9 cellular contexts compared by ENCODE assay signal in genomic region chr16:75065149-75065807, GRCh38. TPM values are rescaled to one million over a fixed set of nuclear protein-coding genes. Genes with fewer than 3 reads are reported as not detected.
DNase-seq lines count a peak whose midpoint lies in the region; ATAC-seq and TF ChIP-seq lines count a peak whose summit lies in the region.
"Had no signal": no experiment of that assay in that cellular context is flagged by ENCODE, and none has a peak within 500 bp of the region (broad histone marks: within the 10 kb centered on the region; RNA-seq: fewer than 3 reads in every experiment).

No MANE protein-coding gene starts in this region.

- CTCF ChIA-PET in CD8-positive, alpha-beta T cell (lab: Charles Lee), result interaction anchor here (1.2 to 6.5 kb wide), 3 partner anchors 10 to 46 kb away, joined by 3 to 38 read pairs (median 4); no protein-coding TSS in a partner anchor

- peak overlapping the region; percentile 76 for H3K4me3 Mint-ChIP-seq in CD8-positive, alpha-beta T cell
- H3K4me3 Mint-ChIP-seq in activated naive CD8-positive, alpha-beta T cell treated with anti-CD3 and anti-CD28 coated beads for 36 hours, result peak overlapping the region; percentile 58

- no peaks in the 10 kb centered on the region for H3K9me3 ChIP-seq in CD8-positive, alpha-beta T cell (ENCODE audit: low read length)
- no peaks in the 10 kb centered on the region for H3K9me3 ChIP-seq in prostate gland

- POLR2A ChIA-PET in CD8-positive, alpha-beta T cell (lab: Charles Lee), result interaction anchor here (1.3 to 1.8 kb wide), 3 partner anchors 10 to 46 kb away, joined by 3 to 11 read pairs (median 5); no protein-coding TSS in a partner anchor

- H3K36me3 Mint-ChIP-seq in CD8-positive, alpha-beta T cell, result no peaks in the 10 kb centered on the region
- H3K36me3 Mint-ChIP-seq in activated naive CD8-positive, alpha-beta T cell treated with anti-CD3 and anti-CD28 coated beads for 36 hours, result peaks cover 3% of the 10 kb centered on the region

- peak overlapping the region; percentile 4 for H3K4me3 ChIP-seq in CD8-positive, alpha-beta T cell (ENCODE audit: low read depth, low read length)
- no peak overlapping the region for H3K4me3 ChIP-seq in prostate gland

- H3K9me3 Mint-ChIP-seq in CD8-positive, alpha-beta T cell, result no peaks in the 10 kb centered on the region
- H3K9me3 Mint-ChIP-seq in activated naive CD8-positive, alpha-beta T cell treated with anti-CD3 and anti-CD28 coated beads for 36 hours, result no peaks in the 10 kb centered on the region

- peaks cover 43% of the 10 kb centered on the region for H3K4me1 Mint-ChIP-seq in CD8-positive, alpha-beta T cell (ENCODE audit: low read depth)
- H3K4me1 Mint-ChIP-seq in activated naive CD8-positive, alpha-beta T cell treated with anti-CD3 and anti-CD28 coated beads for 36 hours, result peaks cover 26% of the 10 kb centered on the region

- 49% methylated on average over 13 of the region's 13 CpGs for WGBS in prostate gland

- peak overlapping the region; percentile 90 for H3K27ac Mint-ChIP-seq in CD8-positive, alpha-beta T cell
- H3K27ac Mint-ChIP-seq in activated naive CD8-positive, alpha-beta T cell treated with anti-CD3 and anti-CD28 coated beads for 36 hours, result peak overlapping the region; percentile 34

- H3K36me3 ChIP-seq in CD8-positive, alpha-beta T cell (ENCODE audit: insufficient read depth, low read length), result no peaks in the 10 kb centered on the region
- H3K36me3 ChIP-seq in prostate gland, result no peaks in the 10 kb centered on the region

- ATAC-seq in CD8-positive, alpha-beta T cell, result peak; percentile 87
- ATAC-seq in HG03159 (IDR thresholded peaks at IDR 0.05; ENCODE audit: unreplicated experiment), result no peak
- ATAC-seq in foreskin keratinocyte, result no peak

- no peak for TF ChIP-seq POLR2A in prostate gland (IDR thresholded peaks at IDR 0.05)

- TF ChIP-seq CTCF in CD8-positive, alpha-beta T cell (IDR thresholded peaks at IDR 0.05), result no peak
- no peak for TF ChIP-seq CTCF in prostate gland (IDR thresholded peaks at IDR 0.05)
- no peak for TF ChIP-seq CTCF in foreskin keratinocyte (conservative IDR thresholded peaks at IDR 0.05)

- H3K4me1 ChIP-seq in CD8-positive, alpha-beta T cell (ENCODE audit: insufficient read depth, low read length), result peaks cover 26% of the 10 kb centered on the region
- peaks cover 7% of the 10 kb centered on the region for H3K4me1 ChIP-seq in prostate gland (replicated peaks)
- no peaks in the 10 kb centered on the region for H3K4me1 ChIP-seq in foreskin keratinocyte

- intact Hi-C loops in CD8-positive, alpha-beta T cell (cut with DNase I, micrococcal nuclease), result loop anchor here in 1 of 2 experiments (2.0 kb wide), 1 partner anchor 64 kb away; no protein-coding TSS in a partner anchor
- intact Hi-C loops in prostate gland (cut with DNase I), result no loop called here

- H3K27ac ChIP-seq in CD8-positive, alpha-beta T cell (ENCODE audit: low read depth, low read length), result no peak overlapping the region
- H3K27ac ChIP-seq in prostate gland, result peak overlapping the region in 1 of 2 donors; percentile 33
- H3K27ac ChIP-seq in foreskin keratinocyte, result no peak overlapping the region

- peak in 6 of 7 experiments; percentile 23 to 74 (median 49) for DNase-seq in CD8-positive, alpha-beta T cell
- DNase-seq in OCI-M1 (lab: John Stamatoyannopoulos, UW) (peak; percentile 89), prostate gland (ENCODE audit: low spot score) (peak; percentile 32), foreskin keratinocyte (no peak), NCI-H187 (lab: John Stamatoyannopoulos, UW) (no peak), DMS 273 (lab: John Stamatoyannopoulos, UW; ENCODE audit: unreplicated experiment) (no peak)
- DNase-seq in activated naive CD8-positive, alpha-beta T cell treated with anti-CD3 and anti-CD28 coated beads for 36 hours, result peak; percentile 11
- DNase-seq: left cardiac atrium had no signal

- H3K27me3 Mint-ChIP-seq in CD8-positive, alpha-beta T cell (ENCODE audit: low read depth), result no peaks in the 10 kb centered on the region
- H3K27me3 Mint-ChIP-seq in activated naive CD8-positive, alpha-beta T cell treated with anti-CD3 and anti-CD28 coated beads for 36 hours, result no peaks in the 10 kb centered on the region

- no peaks in the 10 kb centered on the region for H3K27me3 ChIP-seq in CD8-positive, alpha-beta T cell (ENCODE audit: insufficient read depth, low read length)
- H3K27me3 ChIP-seq in prostate gland (replicated peaks; ENCODE audit: insufficient read depth) (no peaks in the 10 kb centered on the region), foreskin keratinocyte (no peaks in the 10 kb centered on the region)

RNA-seq across cellular contexts. Expression of gene LDHD, which starts 51.3 kb away (rescaled TPM):
- total RNA-seq in CD8-positive, alpha-beta T cell, result not detected
- not detected for total RNA-seq in activated naive CD8-positive, alpha-beta T cell treated with anti-CD3 and anti-CD28 coated beads for 36 hours
- total RNA-seq in prostate gland (10 to 100 TPM; 26.6 to 55.3 TPM), foreskin keratinocyte (0.48 and 0.49 TPM in 2 replicates)
- polyA plus RNA-seq in foreskin keratinocyte, result 0.45 and 0.50 TPM in 2 replicates

Comparison
In these comparisons a context has a peak if more than half of its experiments do, and no peak if none do; other contexts are left out.
1. DNase-seq: peak in CD8-positive, alpha-beta T cell (6 of 7), OCI-M1 (single experiment), activated naive CD8-positive, alpha-beta T cell treated with anti-CD3 and anti-CD28 coated beads for 36 hours (single experiment) and prostate gland (single experiment); none in foreskin keratinocyte (0 of 2), NCI-H187 (0 of 2) and DMS 273 (single experiment).
2. RNA of gene LDHD, which starts 51.3 kb away (total RNA-seq): 26.6 to 55.3 TPM in prostate gland; 0.48 to 0.49 TPM in foreskin keratinocyte, not detected in CD8-positive, alpha-beta T cell and not detected in activated naive CD8-positive, alpha-beta T cell treated with anti-CD3 and anti-CD28 coated beads for 36 hours; every median in the first group is over 10 times any median in the second.